In the genomic region with DNA sequence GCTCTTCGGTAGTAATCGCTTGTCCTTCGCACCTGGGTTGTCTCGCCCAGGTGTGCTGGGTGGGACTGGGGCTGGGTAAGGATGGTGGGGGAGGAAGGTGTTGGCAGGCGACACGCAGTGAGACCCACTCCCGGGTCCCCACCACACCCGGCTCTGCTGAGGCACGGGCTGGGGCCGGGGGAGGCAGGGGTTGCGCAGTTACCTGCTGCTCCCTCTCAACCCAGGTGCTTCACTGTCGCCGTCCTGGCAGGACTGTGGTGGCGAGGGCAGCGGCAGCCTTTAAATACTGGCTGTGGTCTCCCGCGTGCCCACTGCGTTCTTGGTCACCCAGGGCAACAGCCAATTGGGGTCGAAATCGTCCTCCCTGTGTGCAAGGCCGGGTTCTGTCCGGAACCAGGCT, we compare ENCODE assay signal across 30 cellular contexts. TPM values are rescaled to one million over a fixed set of nuclear protein-coding genes. Genes with fewer than 3 reads are reported as not detected.
"Had no signal": no experiment of that assay in that cellular context is flagged by ENCODE, and none has a peak within 500 bp of the region (broad histone marks: within the 10 kb centered on the region; RNA-seq: fewer than 3 reads in every experiment).

A gene with protein sequence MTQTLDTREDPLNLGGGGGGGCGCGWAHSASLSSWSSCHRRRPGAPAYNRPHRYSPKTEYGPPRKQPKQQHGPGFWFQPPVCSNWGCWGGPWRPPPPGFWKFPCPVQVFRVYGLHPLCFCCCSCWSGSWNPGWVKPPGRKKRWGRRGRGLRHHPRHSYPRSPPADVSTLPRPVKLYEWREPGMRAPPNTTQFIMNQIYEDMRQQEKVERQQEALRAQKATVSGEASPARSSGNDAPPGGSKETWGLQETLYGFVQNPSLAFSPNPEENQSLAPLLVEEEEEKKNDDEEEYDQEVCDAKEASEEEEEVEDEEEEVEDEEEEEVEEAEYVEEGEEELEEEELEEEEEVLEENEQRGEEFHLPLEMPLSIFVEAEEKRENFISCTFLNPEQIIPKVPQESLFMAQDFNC (minus strand): TSS at position 256 of the 400 bp plus-strand sequence. CDS start 434 bp downstream, outside the sequence.

- H3K9me3 Mint-ChIP-seq: activated naive CD4-positive, alpha-beta T cell treated with anti-CD3 and anti-CD28 coated beads, Interleukin-2, amount 10 ng/mL, durations not matched to agents 7 days and 5 days; activated T-helper 1 cell treated with anti-CD3 and anti-CD28 coated beads, Interleukin-12 subunit alpha, Interleukin-12 subunit beta, Interleukin-2, Interleukin-4 antibody, amounts not matched to agents 30 ng/mL and 10 ng/mL and 1 ng/mL, durations not matched to agents 14 hours and 24 hours and 36 hours; memory B cell; naive thymus-derived CD4-positive, alpha-beta T cell had no signal

- H3K36me3 ChIP-seq: right atrium auricular region, vagina, WERI-Rb-1 had no signal

- H3K4me1 Mint-ChIP-seq: activated naive CD4-positive, alpha-beta T cell treated with anti-CD3 and anti-CD28 coated beads, Interleukin-2, amount 10 ng/mL, durations not matched to agents 7 days and 5 days had no signal

- H3K9me3 ChIP-seq: right atrium auricular region, vagina had no signal

- H3K4me3 Mint-ChIP-seq: activated naive CD4-positive, alpha-beta T cell treated with anti-CD3 and anti-CD28 coated beads, Interleukin-2, amount 10 ng/mL, durations not matched to agents 7 days and 5 days; activated T-helper 1 cell treated with anti-CD3 and anti-CD28 coated beads, Interleukin-12 subunit alpha, Interleukin-12 subunit beta, Interleukin-2, Interleukin-4 antibody, amounts not matched to agents 30 ng/mL and 10 ng/mL and 1 ng/mL, durations not matched to agents 14 hours and 24 hours and 36 hours; memory B cell; naive thymus-derived CD4-positive, alpha-beta T cell; T-helper 17 cell; type B pancreatic cell had no signal

- ATAC-seq: activated CD4-positive, CD25-positive, alpha-beta regulatory T cell treated with anti-CD3 and anti-CD28 coated beads, Interleukin-2, amount 50 U/mL, for 24 hours; esophagus mucosa; naive thymus-derived CD4-positive, alpha-beta T cell; T-helper 17 cell had no signal

- DNase-seq: activated CD4-positive, alpha-beta T cell treated with anti-CD3 and anti-CD28 coated beads for 48 hours; activated CD4-positive, alpha-beta T cell treated with anti-CD3 and anti-CD28 coated beads, Interleukin-2, amount 50 U/mL, for 48 hours; activated CD8-positive, alpha-beta memory T cell treated with anti-CD3 and anti-CD28 coated beads for 24 hours; activated CD8-positive, alpha-beta memory T cell treated with anti-CD3 and anti-CD28 coated beads, Interleukin-2, amount 50 U/mL, for 4 hours; activated gamma-delta T cell; activated naive CD4-positive, alpha-beta T cell treated with anti-CD3 and anti-CD28 coated beads, Interleukin-2, amount 10 ng/mL, durations not matched to agents 7 days and 5 days; activated T-cell treated with anti-CD3 and anti-CD28 coated beads, Interleukin-2, amount 50 U/mL, for 1 hour; amniotic stem cell; caudate nucleus; foreskin fibroblast; hippocampal formation; midbrain; naive thymus-derived CD4-positive, alpha-beta T cell; stimulated activated CD4-positive, alpha-beta T cell treated with anti-CD3 and anti-CD28 coated beads, Interleukin-2, amount 100 ng/mL, for 48 hours; T-helper 17 cell; T1000; WERI-Rb-1 had no signal

- H3K27me3 Mint-ChIP-seq: type B pancreatic cell had no signal

- H3K4me1 ChIP-seq: right atrium auricular region had no signal

- H3K27ac Mint-ChIP-seq: activated naive CD4-positive, alpha-beta T cell treated with anti-CD3 and anti-CD28 coated beads, Interleukin-2, amount 10 ng/mL, durations not matched to agents 7 days and 5 days; activated T-helper 1 cell treated with anti-CD3 and anti-CD28 coated beads, Interleukin-12 subunit alpha, Interleukin-12 subunit beta, Interleukin-2, Interleukin-4 antibody, amounts not matched to agents 30 ng/mL and 10 ng/mL and 1 ng/mL, durations not matched to agents 14 hours and 24 hours and 36 hours; memory B cell; T-helper 17 cell; type B pancreatic cell had no signal

- H3K27me3 ChIP-seq: right atrium auricular region, vagina had no signal

- H3K36me3 Mint-ChIP-seq: activated naive CD4-positive, alpha-beta T cell treated with anti-CD3 and anti-CD28 coated beads, Interleukin-2, amount 10 ng/mL, durations not matched to agents 7 days and 5 days; memory B cell; naive thymus-derived CD4-positive, alpha-beta T cell; type B pancreatic cell had no signal

- H3K27ac ChIP-seq: right atrium auricular region, vagina, WERI-Rb-1 had no signal

- H3K4me3 ChIP-seq: right atrium auricular region, vagina had no signal

RNA-seq across cellular contexts. Expression of the gene that starts here (rescaled TPM):
- total RNA-seq: activated T-helper 1 cell treated with anti-CD3 and anti-CD28 coated beads, Interleukin-12 subunit alpha, Interleukin-12 subunit beta, Interleukin-2, Interleukin-4 antibody, amounts not matched to agents 30 ng/mL and 10 ng/mL and 1 ng/mL, durations not matched to agents 14 hours and 24 hours and 36 hours; esophagus mucosa; kidney epithelial cell; lower leg skin; naive thymus-derived CD4-positive, alpha-beta T cell; omental fat pad; pulmonary artery endothelial cell; right atrium auricular region; T-helper 17 cell; temporal lobe; vagina had no signal
- polyA plus RNA-seq: naive thymus-derived CD4-positive, alpha-beta T cell; neural cell had no signal
